In genomic region chr2:28387082-28387960, GRCh38 we compare ENCODE assay signal across 19 cellular contexts. TPM values are rescaled to one million over a fixed set of nuclear protein-coding genes. Genes with fewer than 3 reads are reported as not detected.
A peak's percentile ranks its signal among the peaks of the same experiment; 100 is the strongest.
DNase-seq lines count a peak whose midpoint lies in the region; ATAC-seq and TF ChIP-seq lines count a peak whose summit lies in the region.
"Had no signal": no experiment of that assay in that cellular context is flagged by ENCODE, and none has a peak within 500 bp of the region (broad histone marks: within the 10 kb centered on the region; RNA-seq: fewer than 3 reads in every experiment).

No MANE protein-coding gene starts in this region.

- no TSS peak for BruUV-seq in IMR-90 (replicated peaks; lab: Mats Ljungman, UMichigan)

- H3K4me3 ChIP-seq in CD8-positive, alpha-beta T cell (ENCODE audit: low read depth, low read length) = no peak overlapping the region
- H3K4me3 ChIP-seq in IMR-90 (ENCODE audit: insufficient read depth, low read depth, low read length) = no peak overlapping the region
- H3K4me3 ChIP-seq in adipocyte (ENCODE audit: low read length) = no peak overlapping the region
- H3K4me3 ChIP-seq in mesenchymal stem cell (ENCODE audit: insufficient read depth in 1 of 2, low read depth in 1 of 2, low read length in 2 of 2) = no peak overlapping the region
- H3K4me3 ChIP-seq: psoas muscle, uterus had no signal

- H3K4ac ChIP-seq in IMR-90 (ENCODE audit: low read depth, low read length) = peak overlapping the region; percentile 80
- H3K4ac ChIP-seq in mesenchymal stem cell (ENCODE audit: low read depth in 1 of 2, low read length in 2 of 2) = peak overlapping the region in 1 of 2 experiments; percentile 52

- H2AFZ ChIP-seq in IMR-90 (replicated peaks; ENCODE audit: low read length, poor library complexity) = peak overlapping the region; percentile 61
- H2AFZ ChIP-seq in mesenchymal stem cell (ENCODE audit: low read depth, low read length) = no peak overlapping the region

- TF ChIP-seq RAD21 in IMR-90 (IDR thresholded peaks at IDR 0.05; ENCODE audit: low read length) = no peak

- dilution Hi-C loops in IMR-90 (cut with HindIII; ENCODE audit: low sequenced_read_pairs, unreplicated experiment) = no loop called here

- H2BK5ac ChIP-seq in IMR-90 (ENCODE audit: low read depth, low read length, poor library complexity, severe bottlenecking) (no peak overlapping the region), mesenchymal stem cell (ENCODE audit: low read depth, low read length, poor library complexity, severe bottlenecking) (no peak overlapping the region)

- no peaks in the 10 kb centered on the region for H3K9me3 ChIP-seq in CD8-positive, alpha-beta T cell (ENCODE audit: low read length)
- H3K9me3 ChIP-seq in IMR-90 (ENCODE audit: control insufficient read depth, insufficient read depth, low read length) (no peaks in the 10 kb centered on the region), adipocyte (ENCODE audit: control insufficient read depth, low read length) (no peaks in the 10 kb centered on the region), mesenchymal stem cell (ENCODE audit: control insufficient read depth, low read length) (no peaks in the 10 kb centered on the region)
- H3K9me3 ChIP-seq: psoas muscle, uterus had no signal

- in situ Hi-C loops in IMR-90 (cut with MboI; ENCODE audit: low sequenced_read_pairs) = no loop called here

- H4K5ac ChIP-seq in IMR-90 (ENCODE audit: low read depth, low read length) = no peak overlapping the region

- no peaks in the 10 kb centered on the region for H3K27me3 ChIP-seq in CD8-positive, alpha-beta T cell (ENCODE audit: insufficient read depth, low read length)
- H3K27me3 ChIP-seq in IMR-90 (ENCODE audit: control insufficient read depth, insufficient read depth, low read length) (no peaks in the 10 kb centered on the region), adipocyte (replicated peaks; ENCODE audit: control insufficient read depth, insufficient read depth, low read length) (no peaks in the 10 kb centered on the region), mesenchymal stem cell (ENCODE audit: control insufficient read depth in 1 of 2, insufficient read depth in 1 of 2, low read length in 2 of 2) (no peaks in the 10 kb centered on the region)
- H3K27me3 ChIP-seq: uterus had no signal

- H4K20me1 ChIP-seq in IMR-90 (ENCODE audit: insufficient read depth, low read length) = no peaks in the 10 kb centered on the region

- intact Hi-C loops in CD8-positive, alpha-beta T cell (cut with DNase I, micrococcal nuclease) = loop anchor here in 1 of 2 experiments (5.0 kb wide), 1 partner anchor 40 kb away; no protein-coding TSS in a partner anchor
- intact Hi-C loops in IMR-90 (cut with micrococcal nuclease) = no loop called here

- no peaks in the 10 kb centered on the region for H3K27me3 Mint-ChIP-seq in CD8-positive, alpha-beta T cell (ENCODE audit: low read depth)
- H3K27me3 Mint-ChIP-seq in activated naive CD4-positive, alpha-beta T cell treated with anti-CD3 and anti-CD28 coated beads, Interleukin-2, amount 10 ng/mL, durations not matched to agents 7 days and 5 days = peaks cover 21% of the 10 kb centered on the region
- H3K27me3 Mint-ChIP-seq: effector memory CD8-positive, alpha-beta T cell had no signal

- H2AK9ac ChIP-seq in IMR-90 (replicated peaks; ENCODE audit: low read depth, low read length, poor library complexity) = peak overlapping the region; percentile 70

- H3K36me3 Mint-ChIP-seq in CD8-positive, alpha-beta T cell = no peaks in the 10 kb centered on the region
- H3K36me3 Mint-ChIP-seq in activated naive CD4-positive, alpha-beta T cell treated with anti-CD3 and anti-CD28 coated beads, Interleukin-2, amount 10 ng/mL, durations not matched to agents 7 days and 5 days = no peaks in the 10 kb centered on the region

- no peak overlapping the region for H3K56ac ChIP-seq in IMR-90 (ENCODE audit: extremely low read depth, insufficient read depth, low read length)

- DNase-seq in CD8-positive, alpha-beta T cell = no peak
- DNase-seq in IMR-90 (peak; percentile 37), adipocyte (ENCODE audit: low read depth) (peak; percentile 29), mesenchymal stem cell (no peak), GM10266 (ENCODE audit: extremely low spot score) (no peak), NCI-H187 treated with DMSO at 0.1 percent for 48 hours (lab: John Stamatoyannopoulos, UW) (no peak)
- DNase-seq in activated naive CD4-positive, alpha-beta T cell treated with anti-CD3 and anti-CD28 coated beads, Interleukin-2, amount 10 ng/mL, durations not matched to agents 7 days and 5 days = no peak
- DNase-seq: activated CD8-positive, alpha-beta memory T cell treated with anti-CD3 and anti-CD28 coated beads, Interleukin-2, amount 50 U/mL, for 4 hours; anterior cingulate cortex; DMS79 treated with DMSO at 0.1 percent for 48 hours; effector memory CD8-positive, alpha-beta T cell; NCI-H187; NCI-H69; SHP77; uterus had no signal

- peak overlapping the region; percentile 91 for H2BK20ac ChIP-seq in IMR-90 (ENCODE audit: low read depth, low read length)

- H2AK5ac ChIP-seq in IMR-90 (ENCODE audit: low read depth, low read length) (peak overlapping the region; percentile 93), mesenchymal stem cell (ENCODE audit: low read length, severe bottlenecking) (peak overlapping the region; percentile 10)

- H3K79me1 ChIP-seq in IMR-90 (ENCODE audit: low read depth in 1 of 2, low read length in 2 of 2) (peaks cover 0 to 12% of the 10 kb centered on the region in 2 experiments; a peak in 1 of 4 replicates), mesenchymal stem cell (replicated peaks; ENCODE audit: low read length, poor library complexity, severe bottlenecking) (peaks cover 2% of the 10 kb centered on the region)

- no peaks in the 10 kb centered on the region for H3K9me3 Mint-ChIP-seq in CD8-positive, alpha-beta T cell
- H3K9me3 Mint-ChIP-seq in activated naive CD4-positive, alpha-beta T cell treated with anti-CD3 and anti-CD28 coated beads, Interleukin-2, amount 10 ng/mL, durations not matched to agents 7 days and 5 days = no peaks in the 10 kb centered on the region
- H3K9me3 Mint-ChIP-seq: effector memory CD8-positive, alpha-beta T cell had no signal

- no peak for TF ChIP-seq POLR2A in IMR-90 (IDR thresholded peaks at IDR 0.05; ENCODE audit: low read depth, low read length)

- H3K14ac ChIP-seq in IMR-90 (replicated peaks; ENCODE audit: low read depth, low read length) = peak overlapping the region; percentile 68
- no peak overlapping the region for H3K14ac ChIP-seq in mesenchymal stem cell (ENCODE audit: low read length in 2 of 2)

- H4K8ac ChIP-seq in IMR-90 (ENCODE audit: low read depth in 2 of 2, low read length in 2 of 2) (peak overlapping the region; percentile 26 to 37; a peak in 2 of 4 replicates), mesenchymal stem cell (ENCODE audit: low read length) (no peak overlapping the region)

- TF ChIP-seq CTCF in CD8-positive, alpha-beta T cell (IDR thresholded peaks at IDR 0.05) = no peak
- TF ChIP-seq CTCF in IMR-90 (conservative IDR thresholded peaks at IDR 0.05; ENCODE audit: low read depth, low read length) (no peak), GM10266 (IDR thresholded peaks at IDR 0.05; ENCODE audit: control insufficient read depth, insufficient read depth, low read depth, missing control alignments) (no peak)

- POLR2A ChIA-PET in CD8-positive, alpha-beta T cell (lab: Charles Lee) = no interaction called here
- POLR2A ChIA-PET in IMR-90 (lab: Charles Lee; ENCODE audit: unreplicated experiment) = no interaction called here

- no peak overlapping the region for H3K4me3 Mint-ChIP-seq in CD8-positive, alpha-beta T cell
- H3K4me3 Mint-ChIP-seq in activated naive CD4-positive, alpha-beta T cell treated with anti-CD3 and anti-CD28 coated beads, Interleukin-2, amount 10 ng/mL, durations not matched to agents 7 days and 5 days = no peak overlapping the region
- H3K4me3 Mint-ChIP-seq: B cell; effector memory CD8-positive, alpha-beta T cell had no signal

- 0 out of 2 replicates have a peak overlapping the region, but pooled peaks have one; percentile 10 for H3K18ac ChIP-seq in IMR-90 (ENCODE audit: low read depth, low read length)
- H3K18ac ChIP-seq in mesenchymal stem cell (ENCODE audit: low read depth in 1 of 2, low read length in 2 of 2) = peak overlapping the region in 1 of 2 experiments; percentile 61

- no peaks in the 10 kb centered on the region for H3K36me3 ChIP-seq in CD8-positive, alpha-beta T cell (ENCODE audit: insufficient read depth, low read length)
- H3K36me3 ChIP-seq in IMR-90 (ENCODE audit: control insufficient read depth, insufficient read depth, low read length) = no peaks in the 10 kb centered on the region
- H3K36me3 ChIP-seq in adipocyte (ENCODE audit: control insufficient read depth, insufficient read depth, low read length, severe bottlenecking) = no peaks in the 10 kb centered on the region
- no peaks in the 10 kb centered on the region for H3K36me3 ChIP-seq in mesenchymal stem cell (ENCODE audit: control insufficient read depth in 1 of 2, insufficient read depth in 2 of 2, low read depth in 1 of 2, low read length in 2 of 2)
- H3K36me3 ChIP-seq: uterus had no signal

- H3K23ac ChIP-seq in IMR-90 (ENCODE audit: low read depth, low read length) (peak overlapping the region; percentile 45; the same call in 1 of the 2 replicates), mesenchymal stem cell (ENCODE audit: low read length in 2 of 2) (no peak overlapping the region)

- CTCF ChIA-PET in CD8-positive, alpha-beta T cell (lab: Charles Lee) = no interaction called here
- CTCF ChIA-PET in IMR-90 (lab: Yijun Ruan, JAX) = interaction anchor here (0.5 kb wide), 1 partner anchor 9 kb away, joined by 4 read pairs; no protein-coding TSS in a partner anchor
- CTCF ChIA-PET in activated naive CD4-positive, alpha-beta T cell treated with anti-CD3 and anti-CD28 coated beads, Interleukin-2, amount 10 ng/mL, durations not matched to agents 7 days and 5 days (lab: Charles Lee) = no interaction called here

- no peak overlapping the region for H3K27ac ChIP-seq in CD8-positive, alpha-beta T cell (ENCODE audit: low read depth, low read length)
- no peak overlapping the region; the same call in 1 of the 2 replicates for H3K27ac ChIP-seq in IMR-90 (ENCODE audit: insufficient read depth, low read length)
- no peak overlapping the region for H3K27ac ChIP-seq in mesenchymal stem cell (ENCODE audit: low read length, poor library complexity, severe bottlenecking)
- H3K27ac ChIP-seq: KMS-11, psoas muscle, uterus had no signal

- peak overlapping the region; percentile 40 to 42 for H2BK12ac ChIP-seq in mesenchymal stem cell (ENCODE audit: low read length in 2 of 2)

- ATAC-seq in CD8-positive, alpha-beta T cell = no peak
- ATAC-seq in IMR-90 (ENCODE audit: low read depth) = no peak
- ATAC-seq in GM19397 (IDR thresholded peaks at IDR 0.05; ENCODE audit: unreplicated experiment) = no peak
- ATAC-seq: effector memory CD8-positive, alpha-beta T cell; psoas muscle had no signal

- H4K91ac ChIP-seq in IMR-90 (ENCODE audit: insufficient read depth, low read depth, low read length) (peak overlapping the region; percentile 71), mesenchymal stem cell (ENCODE audit: low read length) (peak overlapping the region; percentile 0)

- WGBS in IMR-90 (ENCODE audit: extremely low coverage in 2 of 2, insufficient read length in 1 of 2), 2 experiments = 0% methylated on average over 1 of the region's 6 CpGs; no CpG with 5 or more reads in 1 of the 2 experiments
- WGBS in mesenchymal stem cell = 40% methylated on average over 5 of the region's 6 CpGs

- H3K9me1 ChIP-seq in IMR-90 (ENCODE audit: insufficient read depth, low read length) = peaks cover 24% of the 10 kb centered on the region

- H3K4me2 ChIP-seq in IMR-90 (ENCODE audit: low read depth, low read length) = no peak overlapping the region
- no peak overlapping the region for H3K4me2 ChIP-seq in mesenchymal stem cell (ENCODE audit: low read length, poor library complexity, severe bottlenecking)
- H3K4me2 ChIP-seq: KMS-11 had no signal

- H3K9ac ChIP-seq in IMR-90 (ENCODE audit: low read depth, low read length) (no peak overlapping the region), adipocyte (ENCODE audit: low read length) (no peak overlapping the region), mesenchymal stem cell (ENCODE audit: low read length) (no peak overlapping the region)
- H3K9ac ChIP-seq: KMS-11 had no signal

- peaks cover 15% of the 10 kb centered on the region for H3K4me1 Mint-ChIP-seq in CD8-positive, alpha-beta T cell (ENCODE audit: low read depth)
- H3K4me1 Mint-ChIP-seq in activated naive CD4-positive, alpha-beta T cell treated with anti-CD3 and anti-CD28 coated beads, Interleukin-2, amount 10 ng/mL, durations not matched to agents 7 days and 5 days = peaks cover 27% of the 10 kb centered on the region

- peaks cover 17% of the 10 kb centered on the region for H3K4me1 ChIP-seq in CD8-positive, alpha-beta T cell (ENCODE audit: insufficient read depth, low read length)
- H3K4me1 ChIP-seq in IMR-90 (ENCODE audit: control insufficient read depth, insufficient read depth, low read length) (peaks cover 15% of the 10 kb centered on the region), adipocyte (ENCODE audit: control insufficient read depth, insufficient read depth, low read length) (peaks cover 24% of the 10 kb centered on the region), mesenchymal stem cell (ENCODE audit: control insufficient read depth, insufficient read depth, low read depth, low read length) (peaks cover 21% of the 10 kb centered on the region)
- H3K4me1 ChIP-seq: uterus had no signal

- H2BK15ac ChIP-seq in IMR-90 (ENCODE audit: low read depth, low read length) (peak overlapping the region; percentile 89), mesenchymal stem cell (ENCODE audit: low read depth, poor library complexity, severe bottlenecking) (no peak overlapping the region)

- peak overlapping the region; percentile 42 for H3K27ac Mint-ChIP-seq in CD8-positive, alpha-beta T cell
- no peak overlapping the region for H3K27ac Mint-ChIP-seq in activated naive CD4-positive, alpha-beta T cell treated with anti-CD3 and anti-CD28 coated beads, Interleukin-2, amount 10 ng/mL, durations not matched to agents 7 days and 5 days
- H3K27ac Mint-ChIP-seq: B cell had no signal

- H2BK120ac ChIP-seq in IMR-90 (ENCODE audit: low read depth, low read length) (peak overlapping the region; percentile 80), mesenchymal stem cell (ENCODE audit: low read depth, low read length) (no peak overlapping the region)

RNA-seq across cellular contexts. Expression of gene FOSL2, which starts 5.3 kb away (rescaled TPM):
- 100 to 1,000 TPM; 359 to 360 TPM for total RNA-seq in CD8-positive, alpha-beta T cell
- 31.4 and 32.2 TPM in 2 replicates for total RNA-seq in IMR-90 (2012; rRNA removed)
- polyA plus RNA-seq in IMR-90 (2012; rRNA removed) = 46.3 and 51.1 TPM in 2 replicates
- polyA plus RNA-seq in IMR-90 (2012; cell fraction: cytosol; rRNA removed) = 52.1 and 52.3 TPM in 2 replicates
- polyA plus RNA-seq in IMR-90 (2012; cell fraction: nucleus; rRNA removed; ENCODE audit: low replicate concordance) = 91.1 and 119 TPM in 2 replicates
- 15.6 TPM for polyA plus RNA-seq in mesenchymal stem cell (2013, experiment 1 of 2)
- polyA plus RNA-seq in mesenchymal stem cell (2013, experiment 2 of 2) = 14.8 TPM

Comparison
In these comparisons a context has a peak if more than half of its experiments do, and no peak if none do; other contexts are left out.
1. DNase-seq: peak in IMR-90 (single experiment) and adipocyte (single experiment); none in CD8-positive, alpha-beta T cell (0 of 7), mesenchymal stem cell (single experiment), activated naive CD4-positive, alpha-beta T cell treated with anti-CD3 and anti-CD28 coated beads, Interleukin-2, amount 10 ng/mL, durations not matched to agents 7 days and 5 days (single experiment), GM10266 (single experiment) and NCI-H187 treated with DMSO at 0.1 percent for 48 hours (single experiment).
2. RNA of gene FOSL2, which starts 5.3 kb away (total RNA-seq): 359 to 360 TPM in CD8-positive, alpha-beta T cell; 31.4 to 32.2 TPM in IMR-90; every median in the first group is over 10 times any median in the second.